ENCODE assay signal across 1 cellular context in the genomic region with DNA sequence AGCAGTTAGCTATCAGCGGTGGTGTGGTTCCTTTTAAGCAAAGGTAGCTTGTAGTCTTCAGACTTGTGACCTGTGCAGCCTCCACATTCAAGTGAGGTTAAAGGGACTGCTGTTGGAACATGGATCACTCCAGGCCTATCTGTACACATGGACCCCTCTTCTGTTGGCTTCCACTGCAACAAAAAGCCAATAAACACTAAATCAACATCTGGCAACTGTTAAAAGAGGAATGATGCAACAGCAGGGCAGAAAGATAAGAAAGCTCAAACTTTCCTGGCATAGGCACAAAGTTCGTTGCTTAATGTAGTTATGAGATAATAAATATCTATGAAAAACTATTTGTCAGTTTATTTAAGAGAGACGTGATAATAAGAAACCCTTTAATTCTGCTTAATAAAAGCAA.
TF ChIP-seq lines count a peak whose summit lies in the region.

No MANE protein-coding gene starts in this region.

TF ChIP-seq in K562, 482 proteins besides CTCF, POLR2A, EP300 and RAD21 (continued from another document and continues in another):
- TF ChIP-seq, protein P1, sequence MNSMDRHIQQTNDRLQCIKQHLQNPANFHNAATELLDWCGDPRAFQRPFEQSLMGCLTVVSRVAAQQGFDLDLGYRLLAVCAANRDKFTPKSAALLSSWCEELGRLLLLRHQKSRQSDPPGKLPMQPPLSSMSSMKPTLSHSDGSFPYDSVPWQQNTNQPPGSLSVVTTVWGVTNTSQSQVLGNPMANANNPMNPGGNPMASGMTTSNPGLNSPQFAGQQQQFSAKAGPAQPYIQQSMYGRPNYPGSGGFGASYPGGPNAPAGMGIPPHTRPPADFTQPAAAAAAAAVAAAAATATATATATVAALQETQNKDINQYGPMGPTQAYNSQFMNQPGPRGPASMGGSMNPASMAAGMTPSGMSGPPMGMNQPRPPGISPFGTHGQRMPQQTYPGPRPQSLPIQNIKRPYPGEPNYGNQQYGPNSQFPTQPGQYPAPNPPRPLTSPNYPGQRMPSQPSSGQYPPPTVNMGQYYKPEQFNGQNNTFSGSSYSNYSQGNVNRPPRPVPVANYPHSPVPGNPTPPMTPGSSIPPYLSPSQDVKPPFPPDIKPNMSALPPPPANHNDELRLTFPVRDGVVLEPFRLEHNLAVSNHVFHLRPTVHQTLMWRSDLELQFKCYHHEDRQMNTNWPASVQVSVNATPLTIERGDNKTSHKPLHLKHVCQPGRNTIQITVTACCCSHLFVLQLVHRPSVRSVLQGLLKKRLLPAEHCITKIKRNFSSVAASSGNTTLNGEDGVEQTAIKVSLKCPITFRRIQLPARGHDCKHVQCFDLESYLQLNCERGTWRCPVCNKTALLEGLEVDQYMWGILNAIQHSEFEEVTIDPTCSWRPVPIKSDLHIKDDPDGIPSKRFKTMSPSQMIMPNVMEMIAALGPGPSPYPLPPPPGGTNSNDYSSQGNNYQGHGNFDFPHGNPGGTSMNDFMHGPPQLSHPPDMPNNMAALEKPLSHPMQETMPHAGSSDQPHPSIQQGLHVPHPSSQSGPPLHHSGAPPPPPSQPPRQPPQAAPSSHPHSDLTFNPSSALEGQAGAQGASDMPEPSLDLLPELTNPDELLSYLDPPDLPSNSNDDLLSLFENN (IDR thresholded peaks at IDR 0.05; ENCODE audit: low read depth in 2 of 2, low read length in 2 of 2): peak in 1 of 2 experiments; percentile 47; a peak in 1 of 4 replicates
- TF ChIP-seq PTTG1 (tag; IDR thresholded peaks at IDR 0.05; ENCODE audit: low read depth): no peak
- peak; percentile 74 for TF ChIP-seq DMBX1 (CRISPR knock-in tag; IDR thresholded peaks at IDR 0.05; ENCODE audit: borderline replicate concordance)
- 0 out of 2 replicates have a peak, but pooled peaks have one; percentile 57 for TF ChIP-seq CHAMP1 (IDR thresholded peaks at IDR 0.05)
- 0 out of 2 replicates have a peak, but pooled peaks have one; percentile 38 for TF ChIP-seq TAF7 (tag; IDR thresholded peaks at IDR 0.05)
- no peak for TF ChIP-seq NFYB (IDR thresholded peaks at IDR 0.05; ENCODE audit: extremely low read depth, insufficient read length)
- no peak for TF ChIP-seq ZKSCAN1 (IDR thresholded peaks at IDR 0.05; ENCODE audit: low read depth, low read length)
- TF ChIP-seq FOXJ2 (tag; IDR thresholded peaks at IDR 0.05): peak; percentile 92
- no peak for TF ChIP-seq NR2C2 (CRISPR knock-in tag; IDR thresholded peaks at IDR 0.05)
- TF ChIP-seq NR2C2 (tag; IDR thresholded peaks at IDR 0.05): peak; percentile 49
- TF ChIP-seq NCOA2 (IDR thresholded peaks at IDR 0.05; ENCODE audit: partially characterized antibody in 2 of 2): peak in 1 of 2 experiments; percentile 52
- no peak for TF ChIP-seq SPI1 (IDR thresholded peaks at IDR 0.05; ENCODE audit: borderline replicate concordance, low read depth, low read length)
- no peak for TF ChIP-seq SREBF2 (CRISPR knock-in tag; IDR thresholded peaks at IDR 0.05)
- no peak for TF ChIP-seq TARDBP (IDR thresholded peaks at IDR 0.05)
- no peak for TF ChIP-seq ZNF507 (tag; conservative IDR thresholded peaks at IDR 0.05)
- TF ChIP-seq NFE2 (IDR thresholded peaks at IDR 0.05; ENCODE audit: low read depth): no peak
- TF ChIP-seq ETV1 (tag; conservative IDR thresholded peaks at IDR 0.05; ENCODE audit: low read depth): 0 out of 2 replicates have a peak, but pooled peaks have one; percentile 33
- peak; percentile 47 for TF ChIP-seq TBP (optimal IDR thresholded peaks at IDR 0.05; ENCODE audit: low read depth, low read length)
- TF ChIP-seq EHMT2 (IDR thresholded peaks at IDR 0.05): peak; percentile 70
- peak; percentile 59; the same call in 1 of the 2 replicates for TF ChIP-seq FOXA1 (IDR thresholded peaks at IDR 0.05; ENCODE audit: borderline replicate concordance)
- TF ChIP-seq CC2D1A (IDR thresholded peaks at IDR 0.05): peak; percentile 55; the same call in 1 of the 2 replicates
- TF ChIP-seq CEBPB (tag; IDR thresholded peaks at IDR 0.05): peak; percentile 97
- TF ChIP-seq NR4A1 (CRISPR knock-in tag; IDR thresholded peaks at IDR 0.05): no peak
- peak; percentile 75 for TF ChIP-seq NR4A1 (tag; IDR thresholded peaks at IDR 0.05)
- TF ChIP-seq HDAC2 (IDR thresholded peaks at IDR 0.05): peak; percentile 67; the same call in 1 of the 2 replicates
- TF ChIP-seq MTF1 (CRISPR knock-in tag; IDR thresholded peaks at IDR 0.05; ENCODE audit: borderline replicate concordance): no peak
- TF ChIP-seq, protein P2, sequence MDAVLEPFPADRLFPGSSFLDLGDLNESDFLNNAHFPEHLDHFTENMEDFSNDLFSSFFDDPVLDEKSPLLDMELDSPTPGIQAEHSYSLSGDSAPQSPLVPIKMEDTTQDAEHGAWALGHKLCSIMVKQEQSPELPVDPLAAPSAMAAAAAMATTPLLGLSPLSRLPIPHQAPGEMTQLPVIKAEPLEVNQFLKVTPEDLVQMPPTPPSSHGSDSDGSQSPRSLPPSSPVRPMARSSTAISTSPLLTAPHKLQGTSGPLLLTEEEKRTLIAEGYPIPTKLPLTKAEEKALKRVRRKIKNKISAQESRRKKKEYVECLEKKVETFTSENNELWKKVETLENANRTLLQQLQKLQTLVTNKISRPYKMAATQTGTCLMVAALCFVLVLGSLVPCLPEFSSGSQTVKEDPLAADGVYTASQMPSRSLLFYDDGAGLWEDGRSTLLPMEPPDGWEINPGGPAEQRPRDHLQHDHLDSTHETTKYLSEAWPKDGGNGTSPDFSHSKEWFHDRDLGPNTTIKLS (IDR thresholded peaks at IDR 0.05; ENCODE audit: borderline replicate concordance, low read depth): peak; percentile 31; the same call in 1 of the 2 replicates
- TF ChIP-seq ATF7 (IDR thresholded peaks at IDR 0.05): peak; percentile 88
- TF ChIP-seq EP400 (IDR thresholded peaks at IDR 0.05): peak; percentile 69; the same call in 1 of the 2 replicates
- TF ChIP-seq KDM1A (IDR thresholded peaks at IDR 0.05): peak; percentile 29 to 49; a peak in 2 of 4 replicates
- peak; percentile 82 for TF ChIP-seq DACH1 (IDR thresholded peaks at IDR 0.05; ENCODE audit: partially characterized antibody)
- no peak for TF ChIP-seq ZNF444 (CRISPR knock-in tag; IDR thresholded peaks at IDR 0.05)
- TF ChIP-seq ZSCAN32 (CRISPR knock-in tag; IDR thresholded peaks at IDR 0.05): peak; percentile 78
- TF ChIP-seq SNRNP70 (optimal IDR thresholded peaks at IDR 0.05; ENCODE audit: low read depth, low read length): no peak
- TF ChIP-seq KLF16 (IDR thresholded peaks at IDR 0.05): peak; percentile 71
- no peak for TF ChIP-seq RBM22 (IDR thresholded peaks at IDR 0.05; ENCODE audit: low read depth, low read length, poor library complexity, severe bottlenecking)
- TF ChIP-seq HMGN3 (IDR thresholded peaks at IDR 0.05; ENCODE audit: borderline replicate concordance, extremely low read depth, insufficient read length, low read depth, low read length): no peak
- no peak for TF ChIP-seq MAFK (IDR thresholded peaks at IDR 0.05; ENCODE audit: low read length)
- no peak; the same call in 1 of the 2 replicates for TF ChIP-seq ZKSCAN8 (CRISPR knock-in tag; IDR thresholded peaks at IDR 0.05)
- TF ChIP-seq SAFB (IDR thresholded peaks at IDR 0.05; ENCODE audit: borderline replicate concordance, low read depth, low read length): no peak
- TF ChIP-seq THAP7 (CRISPR knock-in tag; IDR thresholded peaks at IDR 0.05): no peak
- TF ChIP-seq NKRF (IDR thresholded peaks at IDR 0.05; ENCODE audit: borderline replicate concordance): no peak
- TF ChIP-seq NFXL1 (CRISPR knock-in tag; IDR thresholded peaks at IDR 0.05): no peak
- TF ChIP-seq MEF2A (IDR thresholded peaks at IDR 0.05; ENCODE audit: control insufficient read depth, low read depth, low read length): no peak
- TF ChIP-seq NFATC3 (IDR thresholded peaks at IDR 0.05): peak; percentile 67; the same call in 1 of the 2 replicates
- TF ChIP-seq ZNF436 (CRISPR knock-in tag; IDR thresholded peaks at IDR 0.05): no peak
- TF ChIP-seq SREBF1 (IDR thresholded peaks at IDR 0.05; ENCODE audit: borderline replicate concordance, low read depth, low read length): no peak
- TF ChIP-seq MYNN (IDR thresholded peaks at IDR 0.05): peak; percentile 55; the same call in 1 of the 2 replicates
- no peak for TF ChIP-seq MYNN (CRISPR knock-in tag; IDR thresholded peaks at IDR 0.05)
- TF ChIP-seq SP1 (CRISPR knock-in tag; IDR thresholded peaks at IDR 0.05): no peak
- no peak for TF ChIP-seq PHB (CRISPR knock-in tag; IDR thresholded peaks at IDR 0.05)
- peak; percentile 57 for TF ChIP-seq RBM25 (IDR thresholded peaks at IDR 0.05; ENCODE audit: low read depth, low read length, severe bottlenecking)
- TF ChIP-seq ZNF766 (CRISPR knock-in tag; conservative IDR thresholded peaks at IDR 0.05): peak; percentile 81; the same call in 1 of the 2 replicates
- TF ChIP-seq NCOA4 (IDR thresholded peaks at IDR 0.05; ENCODE audit: partially characterized antibody): no peak
- TF ChIP-seq NR2C1 (IDR thresholded peaks at IDR 0.05): 0 out of 2 replicates have a peak, but pooled peaks have one; percentile 27
- TF ChIP-seq NR2C1 (tag; IDR thresholded peaks at IDR 0.05): peak; percentile 68
- no peak for TF ChIP-seq SP2 (IDR thresholded peaks at IDR 0.05; ENCODE audit: extremely low read depth, low read depth, low read length, poor library complexity, severe bottlenecking)
- TF ChIP-seq ELF2 (CRISPR knock-in tag; IDR thresholded peaks at IDR 0.05): no peak
- peak in 1 of 2 experiments; percentile 30; a peak in 2 of 4 replicates for TF ChIP-seq MLLT1 (IDR thresholded peaks at IDR 0.05)
- peak; percentile 50 for TF ChIP-seq CCNT2 (IDR thresholded peaks at IDR 0.05; ENCODE audit: borderline replicate concordance, extremely low read depth, insufficient read length, low read depth, low read length)
- TF ChIP-seq GATA2 (CRISPR knock-in tag; IDR thresholded peaks at IDR 0.05): peak; percentile 65
- TF ChIP-seq, protein P3, sequence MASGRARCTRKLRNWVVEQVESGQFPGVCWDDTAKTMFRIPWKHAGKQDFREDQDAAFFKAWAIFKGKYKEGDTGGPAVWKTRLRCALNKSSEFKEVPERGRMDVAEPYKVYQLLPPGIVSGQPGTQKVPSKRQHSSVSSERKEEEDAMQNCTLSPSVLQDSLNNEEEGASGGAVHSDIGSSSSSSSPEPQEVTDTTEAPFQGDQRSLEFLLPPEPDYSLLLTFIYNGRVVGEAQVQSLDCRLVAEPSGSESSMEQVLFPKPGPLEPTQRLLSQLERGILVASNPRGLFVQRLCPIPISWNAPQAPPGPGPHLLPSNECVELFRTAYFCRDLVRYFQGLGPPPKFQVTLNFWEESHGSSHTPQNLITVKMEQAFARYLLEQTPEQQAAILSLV (tag; IDR thresholded peaks at IDR 0.05): peak; percentile 83
- TF ChIP-seq SMAD3 (CRISPR knock-in tag; conservative IDR thresholded peaks at IDR 0.05): 0 out of 2 replicates have a peak, but pooled peaks have one; percentile 4
- no peak for TF ChIP-seq BRF1 (IDR thresholded peaks at IDR 0.05; ENCODE audit: borderline replicate concordance, extremely low read depth, insufficient read length)
- TF ChIP-seq HDAC3 (IDR thresholded peaks at IDR 0.05; ENCODE audit: borderline replicate concordance, partially characterized antibody): peak; percentile 56
